8 cellular contexts compared by ENCODE assay signal in the genomic region with DNA sequence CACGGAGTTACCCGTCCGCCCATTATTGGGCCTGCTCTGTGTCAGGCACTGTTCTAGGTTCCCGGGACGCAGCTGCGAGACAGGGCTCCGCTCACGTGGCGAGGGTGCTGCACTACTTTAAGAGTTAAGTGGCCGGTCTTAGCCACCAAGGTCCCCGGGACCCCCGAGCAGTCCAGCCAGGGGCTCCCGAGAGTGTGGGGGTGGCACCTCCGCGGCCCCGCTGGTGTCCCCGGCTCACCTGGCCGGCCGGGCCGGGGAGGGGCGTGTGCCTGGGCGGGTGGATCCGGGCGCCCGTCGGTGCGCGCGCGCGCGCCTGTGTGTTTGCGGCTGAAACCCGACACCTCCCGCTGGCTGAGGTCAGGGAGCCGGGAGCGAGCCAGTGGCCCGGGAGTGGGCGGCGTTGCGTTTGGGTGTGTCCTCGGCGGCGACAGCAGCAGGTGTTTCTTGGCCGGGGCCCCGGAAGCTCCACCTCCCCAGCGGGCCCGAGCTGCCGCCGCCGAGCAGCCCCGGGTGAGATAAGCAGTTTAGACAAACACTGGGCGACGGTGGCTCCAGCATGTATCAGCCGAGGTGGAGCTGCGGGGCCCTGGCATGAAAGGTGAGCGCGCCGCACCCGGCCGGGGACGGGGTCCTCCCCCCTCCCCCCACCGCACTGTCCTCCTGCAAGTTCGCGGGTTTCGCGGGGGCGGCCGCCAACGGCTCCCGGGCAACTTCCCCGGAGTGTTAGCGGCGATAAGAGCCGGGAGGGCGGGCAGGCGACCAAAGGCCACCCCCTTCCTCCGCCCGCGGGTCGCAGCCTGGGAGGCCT. TPM values are rescaled to one million over a fixed set of nuclear protein-coding genes. Genes with fewer than 3 reads are reported as not detected.
DNase-seq lines count a peak whose midpoint lies in the region; ATAC-seq and TF ChIP-seq lines count a peak whose summit lies in the region.

Gene GSE1 (plus strand): TSS at position 522 of the 808 bp plus-strand sequence. CDS start 70 bp downstream, at position 592.

- peak within 1 kb of the TSS; percentile 82 for H3K4me3 ChIP-seq in HUES6 (ENCODE audit: low read depth, low read length)
- H3K4me3 ChIP-seq in esophagus squamous epithelium, result peak within 1 kb of the TSS; percentile 50 to 80 (median 77)
- H3K4me3 ChIP-seq in suprapubic skin, result peak within 1 kb of the TSS; percentile 71

- intact Hi-C loops in esophagus squamous epithelium (cut with DNase I), result no loop called here

- H3K4me3 Mint-ChIP-seq in activated T-cell treated with anti-CD3 and anti-CD28 coated beads, Interleukin-2, amount 50 U/mL, for 24 hours, result peak within 1 kb of the TSS; percentile 67

- no peaks in the 10 kb centered on the region for H3K9me3 ChIP-seq in HUES6 (ENCODE audit: control insufficient read depth, insufficient read depth, low read depth, low read length)
- H3K9me3 ChIP-seq in esophagus squamous epithelium, result no peaks in the 10 kb centered on the region
- no peaks in the 10 kb centered on the region for H3K9me3 ChIP-seq in suprapubic skin

- TF ChIP-seq CTCF in esophagus squamous epithelium (IDR thresholded peaks at IDR 0.05) (no peak), suprapubic skin (IDR thresholded peaks at IDR 0.05) (no peak)

- H3K9ac ChIP-seq in HUES6 (ENCODE audit: low read length), result peak within 1 kb of the TSS; percentile 79

- TF ChIP-seq POLR2A in esophagus squamous epithelium (IDR thresholded peaks at IDR 0.05) (peak in 3 of 4 donors; percentile 23 to 64 (median 57)), suprapubic skin (IDR thresholded peaks at IDR 0.05) (no peak)

- H3K27me3 ChIP-seq in HUES6 (ENCODE audit: control insufficient read depth, insufficient read depth, low read length), result peaks cover 15% of the 10 kb centered on the region
- peaks cover 0 to 11% (median 0%) of the 10 kb centered on the region in 4 donors for H3K27me3 ChIP-seq in esophagus squamous epithelium
- H3K27me3 ChIP-seq in suprapubic skin, result no peaks in the 10 kb centered on the region

- H3K27ac Mint-ChIP-seq in activated T-cell treated with anti-CD3 and anti-CD28 coated beads, Interleukin-2, amount 50 U/mL, for 24 hours, result peak within 1 kb of the TSS; percentile 47

- no peaks in the 10 kb centered on the region for H3K9me3 Mint-ChIP-seq in activated T-cell treated with anti-CD3 and anti-CD28 coated beads, Interleukin-2, amount 50 U/mL, for 24 hours

- TF ChIP-seq EP300 in suprapubic skin (IDR thresholded peaks at IDR 0.05), result no peak

- peaks cover 20% of the 10 kb centered on the region for H3K27me3 Mint-ChIP-seq in activated T-cell treated with anti-CD3 and anti-CD28 coated beads, Interleukin-2, amount 50 U/mL, for 24 hours

- H3K4me1 ChIP-seq in HUES6 (ENCODE audit: control insufficient read depth, insufficient read depth, low read length), result peaks cover 57% of the 10 kb centered on the region
- H3K4me1 ChIP-seq in esophagus squamous epithelium, result peaks cover 48 to 83% (median 71%) of the 10 kb centered on the region in 3 donors
- peaks cover 82% of the 10 kb centered on the region for H3K4me1 ChIP-seq in suprapubic skin

- peak; percentile 43 for ATAC-seq in GM21390 (IDR thresholded peaks at IDR 0.05; ENCODE audit: unreplicated experiment)

- H3K36me3 ChIP-seq in HUES6 (ENCODE audit: control insufficient read depth, insufficient read depth, low read length) (peaks cover 10% of the 10 kb centered on the region), esophagus squamous epithelium (no peaks in the 10 kb centered on the region), suprapubic skin (no peaks in the 10 kb centered on the region)

- 0% methylated on average over 6 to 15 of the region's 81 CpGs for WGBS in esophagus squamous epithelium, 2 donors
- 1% methylated on average over 16 of the region's 81 CpGs for WGBS in suprapubic skin

- peaks cover 61% of the 10 kb centered on the region for H3K4me1 Mint-ChIP-seq in activated T-cell treated with anti-CD3 and anti-CD28 coated beads, Interleukin-2, amount 50 U/mL, for 24 hours (ENCODE audit: low read depth)

- peak within 1 kb of the TSS; percentile 80; the same call in 1 of the 2 replicates for H3K27ac ChIP-seq in HUES6 (ENCODE audit: low read depth, low read length)
- peak within 1 kb of the TSS; percentile 90 to 96 (median 95) for H3K27ac ChIP-seq in esophagus squamous epithelium
- H3K27ac ChIP-seq in suprapubic skin, result peak within 1 kb of the TSS; percentile 89

- no peaks in the 10 kb centered on the region for H3K36me3 Mint-ChIP-seq in activated T-cell treated with anti-CD3 and anti-CD28 coated beads, Interleukin-2, amount 50 U/mL, for 24 hours (ENCODE audit: low read depth)

- DNase-seq in DMS 273 treated with DMSO at 0.1 percent for 48 hours (lab: John Stamatoyannopoulos, UW) (peak; percentile 93), NOMO-1 treated with dmso at 0.1 percent for 144 hours (lab: John Stamatoyannopoulos, UW; ENCODE audit: unreplicated experiment) (peak; percentile 72), esophagus squamous epithelium (lab: John Stamatoyannopoulos, UW) (no peak), myocyte (ENCODE audit: low read depth) (peak; percentile 95), suprapubic skin (ENCODE audit: low spot score in 2 of 2) (peak; percentile 94 to 95)
- DNase-seq in activated T-cell treated with anti-CD3 and anti-CD28 coated beads, Interleukin-2, amount 50 U/mL, for 24 hours, result peak; percentile 74

RNA-seq across cellular contexts. Expression of gene GSE1, which starts in this region (rescaled TPM):
- total RNA-seq in esophagus squamous epithelium (10 to 100 TPM; 24.6 to 33.6 (median 28.9) TPM), myocyte (37.4 and 51.1 TPM in 2 replicates), suprapubic skin (100 to 1,000 TPM in 2 of 4 donors, 10 to 100 TPM in 2; 46.7 to 144 (median 96.9) TPM)
- polyA plus RNA-seq in myocyte (2012), result 17.4 TPM

Comparison
In these comparisons a context has a peak if more than half of its experiments do, and no peak if none do; other contexts are left out.
1. POLR2A ChIP-seq: peak in esophagus squamous epithelium (3 of 4); none in suprapubic skin (0 of 2).
2. Peak in every context shown above with its lines, with median percentiles within 50 percentile points of each other: H3K27ac ChIP-seq and H3K4me3 ChIP-seq.